Comparison of ENCODE assay signal across 26 cellular contexts in genomic region chrX:105211051-105211575, GRCh38. TPM values are rescaled to one million over a fixed set of nuclear protein-coding genes. Genes with fewer than 3 reads are reported as not detected.
DNase-seq lines count a peak whose midpoint lies in the region; ATAC-seq and TF ChIP-seq lines count a peak whose summit lies in the region.
"Had no signal": no experiment of that assay in that cellular context is flagged by ENCODE, and none has a peak within 500 bp of the region (broad histone marks: within the 10 kb centered on the region; RNA-seq: fewer than 3 reads in every experiment).

No MANE protein-coding gene starts in this region.

- no peaks in the 10 kb centered on the region for H3F3A ChIP-seq in PC-3 (ENCODE audit: low read length, unreplicated experiment)

- H3K9me3 ChIP-seq in PC-3 (ENCODE audit: low read length): no peaks in the 10 kb centered on the region
- no peaks in the 10 kb centered on the region for H3K9me3 ChIP-seq in adrenal gland (replicated peaks in 1 of 3)
- H3K9me3 ChIP-seq: Peyer's patch had no signal

- H3K4me1 ChIP-seq in PC-3 (ENCODE audit: insufficient read depth, low read length) (no peaks in the 10 kb centered on the region), adrenal gland (replicated peaks in 1 of 2) (no peaks in the 10 kb centered on the region)
- H3K4me1 ChIP-seq: Peyer's patch had no signal

- no peaks in the 10 kb centered on the region for H3K27me3 ChIP-seq in PC-3 (ENCODE audit: low read length)
- peaks cover 0 to 74% (median 40%) of the 10 kb centered on the region in 45 donors for H3K27me3 ChIP-seq in dorsolateral prefrontal cortex
- peaks cover 25% of the 10 kb centered on the region for H3K27me3 ChIP-seq in adrenal gland
- H3K27me3 ChIP-seq: Peyer's patch had no signal

- POLR2A ChIA-PET in PC-3 (lab: Charles Lee; ENCODE audit: unreplicated experiment): no interaction called here

- DNase-seq in Daoy (ENCODE audit: low read depth) (peak; percentile 10), PC-3 (peak; percentile 8), epithelial cell of esophagus (ENCODE audit: low read depth) (peak; percentile 3), kidney glomerular epithelial cell (lab: John Stamatoyannopoulos, UW) (peak; percentile 55), NK-92 (lab: John Stamatoyannopoulos, UW; ENCODE audit: unreplicated experiment) (no peak), dorsolateral prefrontal cortex (no peak), adrenal gland (no peak)
- DNase-seq: DMS153, DND-41, GM23248, H7, Kasumi-1, NCI-H1105 treated with DMSO at 0.1 percent for 48 hours, NCI-H146, NCI-H1930, NCI-H2107, NCI-H446 treated with DMSO at 0.1 percent for 48 hours, NCI-H526 treated with DMSO at 0.1 percent for 48 hours, Peyer's patch, SIG-M5 had no signal

- no peaks in the 10 kb centered on the region for H3K79me2 ChIP-seq in PC-3 (ENCODE audit: low read length)

- H3K36me3 ChIP-seq in PC-3 (ENCODE audit: low read depth, low read length) (no peaks in the 10 kb centered on the region), adrenal gland (replicated peaks in 1 of 2) (no peaks in the 10 kb centered on the region)
- H3K36me3 ChIP-seq: Peyer's patch had no signal

- intact Hi-C loops in PC-3 (cut with micrococcal nuclease): no loop called here
- intact Hi-C loops in dorsolateral prefrontal cortex (cut with DNase I): no loop called here
- intact Hi-C loops in adrenal gland (cut with DNase I): no loop called here

- no peak overlapping the region for H3K9ac ChIP-seq in PC-3 (ENCODE audit: low read length)
- H3K9ac ChIP-seq: GM23248 had no signal

- CTCF ChIA-PET in PC-3 (lab: Charles Lee): no interaction called here

- ATAC-seq in PC-3 (no peak), HG03571 (IDR thresholded peaks at IDR 0.05; ENCODE audit: unreplicated experiment) (no peak)
- ATAC-seq: K562 had no signal

- H3K4me3 ChIP-seq in PC-3 (ENCODE audit: low read length): no peak overlapping the region
- H3K4me3 ChIP-seq in epithelial cell of esophagus (ENCODE audit: low read length): no peak overlapping the region
- no peak overlapping the region for H3K4me3 ChIP-seq in dorsolateral prefrontal cortex
- no peak overlapping the region for H3K4me3 ChIP-seq in adrenal gland
- H3K4me3 ChIP-seq: GM23248, K562, Peyer's patch, SK-N-MC had no signal

- TF ChIP-seq POLR2A in adrenal gland (IDR thresholded peaks at IDR 0.05): no peak

- no peak overlapping the region for H2AFZ ChIP-seq in PC-3 (ENCODE audit: low read length)
- H2AFZ ChIP-seq: GM23248 had no signal

- no peak overlapping the region for H3K4me2 ChIP-seq in PC-3 (ENCODE audit: low read length)

- no peak overlapping the region for H3K27ac ChIP-seq in PC-3 (ENCODE audit: low read length)
- H3K27ac ChIP-seq in dorsolateral prefrontal cortex: no peak overlapping the region
- no peak overlapping the region for H3K27ac ChIP-seq in adrenal gland
- H3K27ac ChIP-seq: GM23248, Peyer's patch, SK-N-MC had no signal

- BruUV-seq in PC-3 (replicated peaks; lab: Mats Ljungman, UMichigan): no TSS peak

- no peak for TF ChIP-seq CTCF in PC-3 (conservative IDR thresholded peaks at IDR 0.05; ENCODE audit: low read depth, low read length)
- no peak for TF ChIP-seq CTCF in epithelial cell of esophagus (IDR thresholded peaks at IDR 0.05; ENCODE audit: insufficient read depth, low read depth, low read length, missing control alignments)
- TF ChIP-seq CTCF in dorsolateral prefrontal cortex (IDR thresholded peaks at IDR 0.05 in 54 of 56, conservative IDR thresholded peaks at IDR 0.05 in 2 of 56; ENCODE audit: low read depth in 1 of 56, partially characterized antibody in 56 of 56): no peak
- TF ChIP-seq CTCF in adrenal gland (IDR thresholded peaks at IDR 0.05): no peak

- no peaks in the 10 kb centered on the region for H4K20me1 ChIP-seq in PC-3 (ENCODE audit: low read length)

- no peaks in the 10 kb centered on the region for H3K9me2 ChIP-seq in PC-3 (replicated peaks; ENCODE audit: low read length)

- 13 to 82% (median 74%) methylated on average over 1 to 3 of the region's 3 CpGs for WGBS in adrenal gland, 4 donors

RNA-seq across cellular contexts. Expression of gene TEX13A, which starts 9.4 kb away (rescaled TPM):
- total RNA-seq in Daoy (2014; rRNA removed; shearing (Covaris generic)): not detected in 2 replicates
- total RNA-seq in PC-3 (2014; rRNA removed) (not detected in 2 replicates), dorsolateral prefrontal cortex (not detected), adrenal gland (not detected)
- not detected for polyA plus RNA-seq in adrenal gland
- total RNA-seq: A172, GM23248, H7, K562, M059J, Peyer's patch had no signal
- polyA plus RNA-seq: BJ, GM23248 had no signal

Comparison
In these comparisons a context has a peak if more than half of its experiments do, and no peak if none do; other contexts are left out.
1. DNase-seq: peak in Daoy (single experiment), PC-3 (single experiment), epithelial cell of esophagus (single experiment) and kidney glomerular epithelial cell (single experiment); none in NK-92 (single experiment), dorsolateral prefrontal cortex (0 of 10) and adrenal gland (0 of 7).